Comparison of ENCODE assay signal across 1 cellular context in the genomic region with DNA sequence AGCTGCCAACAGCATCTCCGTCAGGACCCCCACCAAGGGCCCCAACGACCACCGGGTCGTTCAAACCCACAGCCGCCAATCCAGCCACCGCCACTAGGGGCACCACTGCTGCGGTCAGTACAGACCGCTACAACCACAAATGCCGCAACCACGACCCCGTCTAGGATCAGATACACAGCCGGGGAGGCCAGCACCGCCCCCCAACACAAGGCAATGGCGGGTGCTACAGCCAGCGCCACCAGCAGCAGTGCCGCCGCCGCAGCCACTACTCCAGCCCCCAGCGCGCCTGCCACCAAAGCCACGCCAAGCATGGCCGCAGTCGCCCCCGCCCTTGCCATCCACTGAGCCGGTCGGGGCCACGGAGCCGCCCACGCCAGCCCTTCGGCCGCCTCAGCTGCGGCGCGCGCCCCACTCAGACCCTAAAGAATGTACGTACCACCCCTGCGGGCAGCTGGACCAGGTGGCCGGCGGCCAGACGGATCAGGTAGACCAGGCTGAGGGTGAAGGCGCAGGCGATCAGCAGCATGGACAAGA.
A peak's percentile ranks its signal among the peaks of the same experiment; 100 is the strongest.
TF ChIP-seq lines count a peak whose summit lies in the region.

No MANE protein-coding gene starts in this region.

TF ChIP-seq in K562, 482 proteins besides CTCF, POLR2A, EP300 and RAD21 (continued from another document and continues in another):
- TF ChIP-seq, protein P1, sequence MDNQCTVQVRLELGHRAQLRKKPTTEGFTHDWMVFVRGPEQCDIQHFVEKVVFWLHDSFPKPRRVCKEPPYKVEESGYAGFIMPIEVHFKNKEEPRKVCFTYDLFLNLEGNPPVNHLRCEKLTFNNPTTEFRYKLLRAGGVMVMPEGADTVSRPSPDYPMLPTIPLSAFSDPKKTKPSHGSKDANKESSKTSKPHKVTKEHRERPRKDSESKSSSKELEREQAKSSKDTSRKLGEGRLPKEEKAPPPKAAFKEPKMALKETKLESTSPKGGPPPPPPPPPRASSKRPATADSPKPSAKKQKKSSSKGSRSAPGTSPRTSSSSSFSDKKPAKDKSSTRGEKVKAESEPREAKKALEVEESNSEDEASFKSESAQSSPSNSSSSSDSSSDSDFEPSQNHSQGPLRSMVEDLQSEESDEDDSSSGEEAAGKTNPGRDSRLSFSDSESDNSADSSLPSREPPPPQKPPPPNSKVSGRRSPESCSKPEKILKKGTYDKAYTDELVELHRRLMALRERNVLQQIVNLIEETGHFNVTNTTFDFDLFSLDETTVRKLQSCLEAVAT (IDR thresholded peaks at IDR 0.05): peak; percentile 67 to 99; a peak in 3 of 4 replicates
- no peak for TF ChIP-seq KDM5B (IDR thresholded peaks at IDR 0.05; ENCODE audit: insufficient replicate concordance, low read depth, low read length)
- TF ChIP-seq L3MBTL2 (IDR thresholded peaks at IDR 0.05): no peak
- TF ChIP-seq ZNF165 (CRISPR knock-in tag; IDR thresholded peaks at IDR 0.05; ENCODE audit: borderline replicate concordance): 0 out of 2 replicates have a peak, but pooled peaks have one; percentile 43
- no peak for TF ChIP-seq ZBED1 (IDR thresholded peaks at IDR 0.05)
- TF ChIP-seq, protein P2, sequence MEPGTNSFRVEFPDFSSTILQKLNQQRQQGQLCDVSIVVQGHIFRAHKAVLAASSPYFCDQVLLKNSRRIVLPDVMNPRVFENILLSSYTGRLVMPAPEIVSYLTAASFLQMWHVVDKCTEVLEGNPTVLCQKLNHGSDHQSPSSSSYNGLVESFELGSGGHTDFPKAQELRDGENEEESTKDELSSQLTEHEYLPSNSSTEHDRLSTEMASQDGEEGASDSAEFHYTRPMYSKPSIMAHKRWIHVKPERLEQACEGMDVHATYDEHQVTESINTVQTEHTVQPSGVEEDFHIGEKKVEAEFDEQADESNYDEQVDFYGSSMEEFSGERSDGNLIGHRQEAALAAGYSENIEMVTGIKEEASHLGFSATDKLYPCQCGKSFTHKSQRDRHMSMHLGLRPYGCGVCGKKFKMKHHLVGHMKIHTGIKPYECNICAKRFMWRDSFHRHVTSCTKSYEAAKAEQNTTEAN (CRISPR knock-in tag; IDR thresholded peaks at IDR 0.05): 0 out of 2 replicates have a peak, but pooled peaks have one; percentile 4
- no peak for TF ChIP-seq ZNF583 (CRISPR knock-in tag; IDR thresholded peaks at IDR 0.05)
- no peak for TF ChIP-seq ELF4 (CRISPR knock-in tag; IDR thresholded peaks at IDR 0.05)
- no peak for TF ChIP-seq ZNF3 (CRISPR knock-in tag; IDR thresholded peaks at IDR 0.05)
- peak; percentile 94 for TF ChIP-seq SMAD4 (CRISPR knock-in tag; conservative IDR thresholded peaks at IDR 0.05)
- peak; percentile 6; the same call in 1 of the 2 replicates for TF ChIP-seq ZKSCAN1 (IDR thresholded peaks at IDR 0.05; ENCODE audit: low read depth, low read length)
- no peak for TF ChIP-seq RNF219 (CRISPR knock-in tag; IDR thresholded peaks at IDR 0.05)
- TF ChIP-seq MBD2 (IDR thresholded peaks at IDR 0.05; ENCODE audit: borderline replicate concordance, low read depth): peak; percentile 38; the same call in 1 of the 2 replicates
- TF ChIP-seq GTF2F1 (IDR thresholded peaks at IDR 0.05; ENCODE audit: low read depth, low read length): no peak
- TF ChIP-seq, protein P3, sequence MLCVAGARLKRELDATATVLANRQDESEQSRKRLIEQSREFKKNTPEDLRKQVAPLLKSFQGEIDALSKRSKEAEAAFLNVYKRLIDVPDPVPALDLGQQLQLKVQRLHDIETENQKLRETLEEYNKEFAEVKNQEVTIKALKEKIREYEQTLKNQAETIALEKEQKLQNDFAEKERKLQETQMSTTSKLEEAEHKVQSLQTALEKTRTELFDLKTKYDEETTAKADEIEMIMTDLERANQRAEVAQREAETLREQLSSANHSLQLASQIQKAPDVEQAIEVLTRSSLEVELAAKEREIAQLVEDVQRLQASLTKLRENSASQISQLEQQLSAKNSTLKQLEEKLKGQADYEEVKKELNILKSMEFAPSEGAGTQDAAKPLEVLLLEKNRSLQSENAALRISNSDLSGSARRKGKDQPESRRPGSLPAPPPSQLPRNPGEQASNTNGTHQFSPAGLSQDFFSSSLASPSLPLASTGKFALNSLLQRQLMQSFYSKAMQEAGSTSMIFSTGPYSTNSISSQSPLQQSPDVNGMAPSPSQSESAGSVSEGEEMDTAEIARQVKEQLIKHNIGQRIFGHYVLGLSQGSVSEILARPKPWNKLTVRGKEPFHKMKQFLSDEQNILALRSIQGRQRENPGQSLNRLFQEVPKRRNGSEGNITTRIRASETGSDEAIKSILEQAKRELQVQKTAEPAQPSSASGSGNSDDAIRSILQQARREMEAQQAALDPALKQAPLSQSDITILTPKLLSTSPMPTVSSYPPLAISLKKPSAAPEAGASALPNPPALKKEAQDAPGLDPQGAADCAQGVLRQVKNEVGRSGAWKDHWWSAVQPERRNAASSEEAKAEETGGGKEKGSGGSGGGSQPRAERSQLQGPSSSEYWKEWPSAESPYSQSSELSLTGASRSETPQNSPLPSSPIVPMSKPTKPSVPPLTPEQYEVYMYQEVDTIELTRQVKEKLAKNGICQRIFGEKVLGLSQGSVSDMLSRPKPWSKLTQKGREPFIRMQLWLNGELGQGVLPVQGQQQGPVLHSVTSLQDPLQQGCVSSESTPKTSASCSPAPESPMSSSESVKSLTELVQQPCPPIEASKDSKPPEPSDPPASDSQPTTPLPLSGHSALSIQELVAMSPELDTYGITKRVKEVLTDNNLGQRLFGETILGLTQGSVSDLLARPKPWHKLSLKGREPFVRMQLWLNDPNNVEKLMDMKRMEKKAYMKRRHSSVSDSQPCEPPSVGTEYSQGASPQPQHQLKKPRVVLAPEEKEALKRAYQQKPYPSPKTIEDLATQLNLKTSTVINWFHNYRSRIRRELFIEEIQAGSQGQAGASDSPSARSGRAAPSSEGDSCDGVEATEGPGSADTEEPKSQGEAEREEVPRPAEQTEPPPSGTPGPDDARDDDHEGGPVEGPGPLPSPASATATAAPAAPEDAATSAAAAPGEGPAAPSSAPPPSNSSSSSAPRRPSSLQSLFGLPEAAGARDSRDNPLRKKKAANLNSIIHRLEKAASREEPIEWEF (CRISPR knock-in tag; IDR thresholded peaks at IDR 0.05): no peak
- no peak for TF ChIP-seq SP2 (IDR thresholded peaks at IDR 0.05; ENCODE audit: extremely low read depth, low read depth, low read length, poor library complexity, severe bottlenecking)
- no peak for TF ChIP-seq THAP12 (CRISPR knock-in tag; IDR thresholded peaks at IDR 0.05)
- TF ChIP-seq GTF2A2 (tag; IDR thresholded peaks at IDR 0.05): no peak
- TF ChIP-seq HEY1 (CRISPR knock-in tag; IDR thresholded peaks at IDR 0.05; ENCODE audit: borderline replicate concordance): no peak
- TF ChIP-seq NRF1 (conservative IDR thresholded peaks at IDR 0.05 in 1 of 2, IDR thresholded peaks at IDR 0.05 in 1 of 2): no peak
- TF ChIP-seq NR4A1 (CRISPR knock-in tag; IDR thresholded peaks at IDR 0.05): peak; percentile 38; the same call in 1 of the 2 replicates
- no peak for TF ChIP-seq NR4A1 (tag; IDR thresholded peaks at IDR 0.05)
- no peak for TF ChIP-seq NBN (IDR thresholded peaks at IDR 0.05; ENCODE audit: low read depth)
- TF ChIP-seq SRSF7 (optimal IDR thresholded peaks at IDR 0.05; ENCODE audit: low read depth, low read length): no peak
- TF ChIP-seq, protein P4, sequence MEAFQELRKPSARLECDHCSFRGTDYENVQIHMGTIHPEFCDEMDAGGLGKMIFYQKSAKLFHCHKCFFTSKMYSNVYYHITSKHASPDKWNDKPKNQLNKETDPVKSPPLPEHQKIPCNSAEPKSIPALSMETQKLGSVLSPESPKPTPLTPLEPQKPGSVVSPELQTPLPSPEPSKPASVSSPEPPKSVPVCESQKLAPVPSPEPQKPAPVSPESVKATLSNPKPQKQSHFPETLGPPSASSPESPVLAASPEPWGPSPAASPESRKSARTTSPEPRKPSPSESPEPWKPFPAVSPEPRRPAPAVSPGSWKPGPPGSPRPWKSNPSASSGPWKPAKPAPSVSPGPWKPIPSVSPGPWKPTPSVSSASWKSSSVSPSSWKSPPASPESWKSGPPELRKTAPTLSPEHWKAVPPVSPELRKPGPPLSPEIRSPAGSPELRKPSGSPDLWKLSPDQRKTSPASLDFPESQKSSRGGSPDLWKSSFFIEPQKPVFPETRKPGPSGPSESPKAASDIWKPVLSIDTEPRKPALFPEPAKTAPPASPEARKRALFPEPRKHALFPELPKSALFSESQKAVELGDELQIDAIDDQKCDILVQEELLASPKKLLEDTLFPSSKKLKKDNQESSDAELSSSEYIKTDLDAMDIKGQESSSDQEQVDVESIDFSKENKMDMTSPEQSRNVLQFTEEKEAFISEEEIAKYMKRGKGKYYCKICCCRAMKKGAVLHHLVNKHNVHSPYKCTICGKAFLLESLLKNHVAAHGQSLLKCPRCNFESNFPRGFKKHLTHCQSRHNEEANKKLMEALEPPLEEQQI (IDR thresholded peaks at IDR 0.05): 0 out of 2 replicates have a peak, but pooled peaks have one; percentile 19
- TF ChIP-seq BRD9 (IDR thresholded peaks at IDR 0.05; ENCODE audit: low read depth, partially characterized antibody): no peak
- TF ChIP-seq SOX6 (IDR thresholded peaks at IDR 0.05): 0 out of 2 replicates have a peak, but pooled peaks have one; percentile 39
- TF ChIP-seq, protein P5, sequence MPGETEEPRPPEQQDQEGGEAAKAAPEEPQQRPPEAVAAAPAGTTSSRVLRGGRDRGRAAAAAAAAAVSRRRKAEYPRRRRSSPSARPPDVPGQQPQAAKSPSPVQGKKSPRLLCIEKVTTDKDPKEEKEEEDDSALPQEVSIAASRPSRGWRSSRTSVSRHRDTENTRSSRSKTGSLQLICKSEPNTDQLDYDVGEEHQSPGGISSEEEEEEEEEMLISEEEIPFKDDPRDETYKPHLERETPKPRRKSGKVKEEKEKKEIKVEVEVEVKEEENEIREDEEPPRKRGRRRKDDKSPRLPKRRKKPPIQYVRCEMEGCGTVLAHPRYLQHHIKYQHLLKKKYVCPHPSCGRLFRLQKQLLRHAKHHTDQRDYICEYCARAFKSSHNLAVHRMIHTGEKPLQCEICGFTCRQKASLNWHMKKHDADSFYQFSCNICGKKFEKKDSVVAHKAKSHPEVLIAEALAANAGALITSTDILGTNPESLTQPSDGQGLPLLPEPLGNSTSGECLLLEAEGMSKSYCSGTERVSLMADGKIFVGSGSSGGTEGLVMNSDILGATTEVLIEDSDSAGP (CRISPR knock-in tag; IDR thresholded peaks at IDR 0.05): no peak
- TF ChIP-seq TBL1XR1 (IDR thresholded peaks at IDR 0.05; ENCODE audit: low read length in 2 of 2): peak in 1 of 2 experiments; percentile 69; a peak in 1 of 4 replicates
- TF ChIP-seq JUNB (CRISPR knock-in tag; conservative IDR thresholded peaks at IDR 0.05): 0 out of 2 replicates have a peak, but pooled peaks have one; percentile 29
- peak; percentile 49 for TF ChIP-seq CBFA2T3 (IDR thresholded peaks at IDR 0.05)
- no peak for TF ChIP-seq DLX4 (CRISPR knock-in tag; IDR thresholded peaks at IDR 0.05)
- TF ChIP-seq E2F3 (CRISPR knock-in tag; IDR thresholded peaks at IDR 0.05): 0 out of 2 replicates have a peak, but pooled peaks have one; percentile 29
- TF ChIP-seq ZNF644 (tag; IDR thresholded peaks at IDR 0.05; ENCODE audit: low read depth): no peak
- TF ChIP-seq CHCHD3 (CRISPR knock-in tag; IDR thresholded peaks at IDR 0.05): no peak
- no peak for TF ChIP-seq BRF1 (IDR thresholded peaks at IDR 0.05; ENCODE audit: borderline replicate concordance, extremely low read depth, insufficient read length)
- no peak for TF ChIP-seq HNRNPLL (IDR thresholded peaks at IDR 0.05; ENCODE audit: low read depth, low read length, poor library complexity, severe bottlenecking)
- peak; percentile 68 for TF ChIP-seq NEUROD1 (IDR thresholded peaks at IDR 0.05; ENCODE audit: borderline replicate concordance, low read depth, low read length, partially characterized antibody)
- peak; percentile 71 for TF ChIP-seq CREM (IDR thresholded peaks at IDR 0.05; ENCODE audit: low read depth)
- TF ChIP-seq YY1 (IDR thresholded peaks at IDR 0.05; ENCODE audit: borderline replicate concordance in 1 of 3, control insufficient read depth in 1 of 3, extremely low read depth in 1 of 3, insufficient read depth in 3 of 3, insufficient read length in 1 of 3, insufficient replicate concordance in 2 of 3, low read depth in 1 of 3, low read length in 2 of 3): peak; percentile 66 to 92 (median 85)
- peak; percentile 100 for TF ChIP-seq ZBTB1 (CRISPR knock-in tag; IDR thresholded peaks at IDR 0.05; ENCODE audit: borderline replicate concordance, low read depth)
- no peak for TF ChIP-seq SRSF9 (IDR thresholded peaks at IDR 0.05; ENCODE audit: borderline replicate concordance, low read depth, low read length)
- TF ChIP-seq ZNF146 (CRISPR knock-in tag; IDR thresholded peaks at IDR 0.05; ENCODE audit: unreplicated experiment): peak; percentile 27
- TF ChIP-seq ESRRA (IDR thresholded peaks at IDR 0.05; ENCODE audit: borderline replicate concordance, low read depth): peak; percentile 100; the same call in 1 of the 2 replicates
- TF ChIP-seq PHF20 (IDR thresholded peaks at IDR 0.05; ENCODE audit: partially characterized antibody): peak; percentile 20
